In genomic region chr4:104494822-104495559, GRCh38 we compare ENCODE assay signal across 8 cellular contexts. TPM values are rescaled to one million over a fixed set of nuclear protein-coding genes. Genes with fewer than 3 reads are reported as not detected.
A peak's percentile ranks its signal among the peaks of the same experiment; 100 is the strongest.
DNase-seq lines count a peak whose midpoint lies in the region; ATAC-seq, FAIRE-seq and TF ChIP-seq lines count a peak whose summit lies in the region.

CXXC4 (minus strand) TSS chr4:104494894; CDS start chr4:104491802, 3,092 bp downstream.

- peaks cover 7% of the 10 kb centered on the region for H3K4me1 ChIP-seq in foreskin keratinocyte

- TF ChIP-seq CTCF in foreskin keratinocyte (conservative IDR thresholded peaks at IDR 0.05) = no peak

- H3K36me3 Mint-ChIP-seq in activated T-cell treated with anti-CD3 and anti-CD28 coated beads, Interleukin-2, amount 50 U/mL, for 4 hours (ENCODE audit: insufficient read depth) = no peaks in the 10 kb centered on the region
- no peaks in the 10 kb centered on the region for H3K36me3 Mint-ChIP-seq in natural killer cell treated with Interleukin-12 subunit alpha and Interleukin-12 subunit beta and Interleukin-15 and Interleukin-18, amount 100 ng/mL, for 72 hours

- DNase-seq in GM12892 (ENCODE audit: insufficient read length) = no peak
- peak; percentile 68 for DNase-seq in NCI-H2196 treated with DMSO at 0.1 percent for 48 hours (lab: John Stamatoyannopoulos, UW; ENCODE audit: unreplicated experiment)
- DNase-seq in activated T-cell treated with anti-CD3 and anti-CD28 coated beads, Interleukin-2, amount 50 U/mL, for 4 hours = no peak
- peak in 1 of 2 donors; percentile 9 for DNase-seq in foreskin keratinocyte
- no peak for DNase-seq in natural killer cell treated with Interleukin-12 subunit alpha and Interleukin-12 subunit beta and Interleukin-15 and Interleukin-18, amount 100 ng/mL, for 72 hours (ENCODE audit: low spot score)
- DNase-seq in dedifferentiated amniotic fluid mesenchymal stem cell (ENCODE audit: extremely low spot score) = no peak

- peak within 1 kb of the TSS; percentile 3 to 59 for H3K27ac Mint-ChIP-seq in natural killer cell treated with Interleukin-12 subunit alpha and Interleukin-12 subunit beta and Interleukin-15 and Interleukin-18, amount 100 ng/mL, for 72 hours

- no peaks in the 10 kb centered on the region for H3K9me3 Mint-ChIP-seq in activated T-cell treated with anti-CD3 and anti-CD28 coated beads, Interleukin-2, amount 50 U/mL, for 4 hours
- no peaks in the 10 kb centered on the region for H3K9me3 Mint-ChIP-seq in natural killer cell treated with Interleukin-12 subunit alpha and Interleukin-12 subunit beta and Interleukin-15 and Interleukin-18, amount 100 ng/mL, for 72 hours

- ATAC-seq in HG02610 (IDR thresholded peaks at IDR 0.05; ENCODE audit: unreplicated experiment) (peak; percentile 31), foreskin keratinocyte (peak; percentile 62), HG03135 (IDR thresholded peaks at IDR 0.05; ENCODE audit: unreplicated experiment) (no peak)
- peak; percentile 15 to 46 for ATAC-seq in activated T-cell treated with anti-CD3 and anti-CD28 coated beads, Interleukin-2, amount 50 U/mL, for 4 hours
- peak; percentile 58 to 66 for ATAC-seq in natural killer cell treated with Interleukin-12 subunit alpha and Interleukin-12 subunit beta and Interleukin-15 and Interleukin-18, amount 100 ng/mL, for 72 hours

- H3K4me3 Mint-ChIP-seq in activated T-cell treated with anti-CD3 and anti-CD28 coated beads, Interleukin-2, amount 50 U/mL, for 4 hours = peak within 1 kb of the TSS; percentile 42
- H3K4me3 Mint-ChIP-seq in natural killer cell treated with Interleukin-12 subunit alpha and Interleukin-12 subunit beta and Interleukin-15 and Interleukin-18, amount 100 ng/mL, for 72 hours = peak within 1 kb of the TSS; percentile 86

- H3K4me1 Mint-ChIP-seq in activated T-cell treated with anti-CD3 and anti-CD28 coated beads, Interleukin-2, amount 50 U/mL, for 4 hours (ENCODE audit: low read depth) = peaks cover 26% of the 10 kb centered on the region
- peaks cover 32 to 40% of the 10 kb centered on the region in 2 donors for H3K4me1 Mint-ChIP-seq in natural killer cell treated with Interleukin-12 subunit alpha and Interleukin-12 subunit beta and Interleukin-15 and Interleukin-18, amount 100 ng/mL, for 72 hours (ENCODE audit: low read depth in 2 of 2)

- H3K27me3 ChIP-seq in foreskin keratinocyte = peaks cover 54% of the 10 kb centered on the region

- FAIRE-seq in GM12892 (lab: Jason Lieb, UNC) = peak; percentile 89

- no peak within 1 kb of the TSS for H3K27ac ChIP-seq in foreskin keratinocyte

- H3K27me3 Mint-ChIP-seq in activated T-cell treated with anti-CD3 and anti-CD28 coated beads, Interleukin-2, amount 50 U/mL, for 4 hours (ENCODE audit: low read depth) = peaks cover 52% of the 10 kb centered on the region
- peaks cover 18 to 29% of the 10 kb centered on the region in 2 donors for H3K27me3 Mint-ChIP-seq in natural killer cell treated with Interleukin-12 subunit alpha and Interleukin-12 subunit beta and Interleukin-15 and Interleukin-18, amount 100 ng/mL, for 72 hours

- peak; percentile 57 for TF ChIP-seq POLR2A in GM12892 (IDR thresholded peaks at IDR 0.05; ENCODE audit: low read depth, low read length)

RNA-seq across cellular contexts. Expression of gene CXXC4, which starts in this region (rescaled TPM):
- 4.1 TPM for polyA plus RNA-seq in GM12892 (2012; ENCODE audit: missing spikeins)
- under 1 TPM in 2 of 3 donors, not detected in 1; 0.03 to 0.05 TPM for total RNA-seq in activated T-cell treated with anti-CD3 and anti-CD28 coated beads, Interleukin-2, amount 50 U/mL, for 4 hours
- 0.03 TPM in 1 of 2 replicates, not detected in the other for total RNA-seq in foreskin keratinocyte
- not detected in 2 replicates for polyA plus RNA-seq in foreskin keratinocyte
- not detected for total RNA-seq in natural killer cell treated with Interleukin-12 subunit alpha and Interleukin-12 subunit beta and Interleukin-15 and Interleukin-18, amount 100 ng/mL, for 72 hours

Comparison
In these comparisons a context has a peak if more than half of its experiments do, and no peak if none do; other contexts are left out.
1. Peak in ATAC-seq in activated T-cell treated with anti-CD3 and anti-CD28 coated beads, Interleukin-2, amount 50 U/mL, for 4 hours; RNA of the gene not detected or under 1 TPM.
2. Peak in ATAC-seq in foreskin keratinocyte; RNA of the gene not detected or under 1 TPM.
3. Peak in ATAC-seq in natural killer cell treated with Interleukin-12 subunit alpha and Interleukin-12 subunit beta and Interleukin-15 and Interleukin-18, amount 100 ng/mL, for 72 hours; RNA of the gene not detected or under 1 TPM.